23 cellular contexts compared by ENCODE assay signal in genomic region chr1:106554294-106554693, GRCh38.
"Had no signal": no experiment of that assay in that cellular context is flagged by ENCODE, and none has a peak within 500 bp of the region (broad histone marks: within the 10 kb centered on the region; RNA-seq: fewer than 3 reads in every experiment).

No MANE protein-coding gene starts in this region.

- H3K27ac ChIP-seq: cardiac muscle cell, esophagus muscularis mucosa, lower lobe of right lung, neural progenitor cell, right lobe of liver, tibial artery had no signal

- ATAC-seq: left lobe of liver; lower lobe of right lung; naive thymus-derived CD4-positive, alpha-beta T cell; right lobe of liver; stimulated activated effector memory CD8-positive, alpha-beta T cell treated with anti-CD3 and anti-CD28 coated beads, Interleukin-12 subunit alpha, Interleukin-12 subunit beta, amount 100 ng/mL, for 72 hours; stimulated activated naive CD8-positive, alpha-beta T cell treated with anti-CD3 and anti-CD28 coated beads, Interleukin-15, amount 100 ng/mL, for 72 hours had no signal

- H3K9me3 ChIP-seq: esophagus muscularis mucosa, lower lobe of right lung, right lobe of liver had no signal

- H3K36me3 ChIP-seq: cardiac muscle cell, esophagus muscularis mucosa, lower lobe of right lung, neural progenitor cell, right lobe of liver, tibial artery had no signal

- DNase-seq: activated CD4-positive, alpha-beta memory T cell treated with anti-CD3 and anti-CD28 coated beads for 36 hours; activated CD4-positive, alpha-beta T cell treated with anti-CD3 and anti-CD28 coated beads for 4 hours; activated CD4-positive, CD25-positive, alpha-beta regulatory T cell; activated effector memory CD4-positive, alpha-beta T cell treated with Interleukin-2 at 50 U/mL for 16 hours; activated naive CD4-positive, alpha-beta T cell treated with anti-CD3 and anti-CD28 coated beads for 36 hours; activated naive CD8-positive, alpha-beta T cell treated with anti-CD3 and anti-CD28 coated beads, Interleukin-2, amount 10 ng/mL, durations not matched to agents 7 days and 5 days; activated T-cell treated with anti-CD3 and anti-CD28 coated beads, Interleukin-2, amount 50 U/mL, for 48 hours; amygdala; effector memory CD4-positive, alpha-beta T cell; kidney; lower lobe of right lung; naive thymus-derived CD4-positive, alpha-beta T cell; posterior cingulate gyrus; right lobe of liver; small intestine; stimulated activated CD4-positive, alpha-beta T cell treated with anti-CD3 and anti-CD28 coated beads, Interleukin-2, amount 100 ng/mL, for 24 hours; stimulated activated naive CD8-positive, alpha-beta T cell treated with anti-CD3 and anti-CD28 coated beads, Interleukin-15, amount 100 ng/mL, for 72 hours; tibial artery had no signal

- H3K4me3 ChIP-seq: cardiac muscle cell, esophagus muscularis mucosa, lower lobe of right lung, neural progenitor cell, right lobe of liver, tibial artery had no signal

- H3K27me3 ChIP-seq: cardiac muscle cell, esophagus muscularis mucosa, neural progenitor cell, right lobe of liver, tibial artery had no signal

- H3K4me1 ChIP-seq: esophagus muscularis mucosa, lower lobe of right lung, neural progenitor cell, right lobe of liver, tibial artery had no signal
